In genomic region chr4:173257732-173258717, GRCh38 we compare ENCODE assay signal across 8 cellular contexts.
DNase-seq lines count a peak whose midpoint lies in the region; ATAC-seq and TF ChIP-seq lines count a peak whose summit lies in the region.

No MANE protein-coding gene starts in this region.

- H3K36me3 Mint-ChIP-seq in osteocyte (ENCODE audit: unreplicated experiment), result peaks cover 4% of the 10 kb centered on the region

- H3K9me3 ChIP-seq in PC-9 (ENCODE audit: insufficient read depth, low read depth) (no peaks in the 10 kb centered on the region; the same call in 1 of the 2 replicates), vagina (no peaks in the 10 kb centered on the region)

- H2AFZ ChIP-seq in PC-9, result no peak overlapping the region

- DNase-seq in DMS79 (lab: John Stamatoyannopoulos, UW), result peak; percentile 37
- peak; percentile 47 for DNase-seq in GM20000 (ENCODE audit: low spot score)
- peak; percentile 48 to 57 for DNase-seq in PC-9
- DNase-seq in activated T-helper 1 cell treated with Interleukin-2 at 50 U/mL for 16 hours (ENCODE audit: low read depth), result peak; percentile 11
- peak; percentile 59 for DNase-seq in fibroblast of the conjunctiva (ENCODE audit: low read depth)
- DNase-seq in osteocyte (ENCODE audit: extremely low spot score, unreplicated experiment), result peak; percentile 87
- no peak for DNase-seq in vagina (ENCODE audit: extremely low spot score in 2 of 2)

- H3K27ac ChIP-seq in PC-9 (no peak overlapping the region), vagina (no peak overlapping the region)

- H3K4me3 ChIP-seq in PC-9, result no peak overlapping the region
- H3K4me3 ChIP-seq in vagina, result no peak overlapping the region

- CTCF ChIA-PET in PC-9 (lab: Charles Lee), result interaction anchor here (0.6 to 1.8 kb wide), 5 partner anchors 44 to 245 kb away, joined by 3 to 22 read pairs (median 7); no protein-coding TSS in a partner anchor

- no TSS peak for BruUV-seq in PC-9 (replicated peaks; lab: Mats Ljungman, UMichigan)

- H3K27me3 Mint-ChIP-seq in osteocyte (ENCODE audit: unreplicated experiment), result no peaks in the 10 kb centered on the region

- TF ChIP-seq CTCF in GM20000 (IDR thresholded peaks at IDR 0.05; ENCODE audit: extremely low read depth, missing control alignments) (peak; percentile 87), PC-9 (conservative IDR thresholded peaks at IDR 0.05) (peak; percentile 80), osteocyte (IDR thresholded peaks at IDR 0.05) (peak; percentile 94), vagina (IDR thresholded peaks at IDR 0.05) (peak; percentile 61 to 64 (median 64))

- intact Hi-C loops in PC-9 (cut with micrococcal nuclease; ENCODE audit: unreplicated experiment) (loop anchor here (1.0 to 10.0 kb wide), 5 partner anchors 159 to 423 kb away; no protein-coding TSS in a partner anchor), vagina (cut with DNase I) (no loop called here)

- ATAC-seq in HG03575 (IDR thresholded peaks at IDR 0.05; ENCODE audit: extremely low read depth, insufficient number of reproducible peaks, low FRiP score, unreplicated experiment), result peak; percentile 88

- peaks cover 17% of the 10 kb centered on the region; the same call in 1 of the 2 replicates for H3K79me2 ChIP-seq in PC-9 (ENCODE audit: low read depth)

- no peak overlapping the region for H3K27ac Mint-ChIP-seq in osteocyte (ENCODE audit: unreplicated experiment)

- H3K4me1 Mint-ChIP-seq in osteocyte (ENCODE audit: unreplicated experiment), result peaks cover 10% of the 10 kb centered on the region

- H3K27me3 ChIP-seq in PC-9 (ENCODE audit: insufficient read depth, low read depth), result no peaks in the 10 kb centered on the region
- no peaks in the 10 kb centered on the region for H3K27me3 ChIP-seq in vagina

- no peaks in the 10 kb centered on the region for H3K9me3 Mint-ChIP-seq in osteocyte (ENCODE audit: unreplicated experiment)

- H3K4me1 ChIP-seq in PC-9 (replicated peaks; ENCODE audit: insufficient read depth) (peaks cover 6% of the 10 kb centered on the region), vagina (no peaks in the 10 kb centered on the region)

- no peaks in the 10 kb centered on the region for H3K9me2 ChIP-seq in PC-9 (ENCODE audit: insufficient read depth)

- H3K36me3 ChIP-seq in PC-9 (ENCODE audit: low read depth), result no peaks in the 10 kb centered on the region
- no peaks in the 10 kb centered on the region for H3K36me3 ChIP-seq in vagina

- POLR2A ChIA-PET in PC-9 (lab: Charles Lee; ENCODE audit: unreplicated experiment), result interaction anchor here (0.6 to 0.7 kb wide), 3 partner anchors 48 to 90 kb away, joined by 3 to 16 read pairs (median 8); no protein-coding TSS in a partner anchor

- no peaks in the 10 kb centered on the region for H4K20me1 ChIP-seq in PC-9 (ENCODE audit: insufficient read depth)

- H3F3A ChIP-seq in PC-9 (ENCODE audit: insufficient read depth, low read depth), result peaks cover 7% of the 10 kb centered on the region; the same call in 1 of the 2 replicates

- TF ChIP-seq POLR2A in vagina (IDR thresholded peaks at IDR 0.05), result no peak

- no peak overlapping the region for H3K4me3 Mint-ChIP-seq in osteocyte (ENCODE audit: unreplicated experiment)

- H3K4me2 ChIP-seq in PC-9, result no peak overlapping the region

Comparison
In these comparisons a context has a peak if more than half of its experiments do, and no peak if none do; other contexts are left out.
1. DNase-seq: peak in DMS79 (single experiment), GM20000 (single experiment), PC-9 (2 of 2), activated T-helper 1 cell treated with Interleukin-2 at 50 U/mL for 16 hours (single experiment), fibroblast of the conjunctiva (single experiment) and osteocyte (single experiment); none in vagina (0 of 2).
2. Peak in every context shown above with its lines, with median percentiles within 50 percentile points of each other: CTCF ChIP-seq.